Comparison of ENCODE assay signal across 8 cellular contexts in the genomic region with DNA sequence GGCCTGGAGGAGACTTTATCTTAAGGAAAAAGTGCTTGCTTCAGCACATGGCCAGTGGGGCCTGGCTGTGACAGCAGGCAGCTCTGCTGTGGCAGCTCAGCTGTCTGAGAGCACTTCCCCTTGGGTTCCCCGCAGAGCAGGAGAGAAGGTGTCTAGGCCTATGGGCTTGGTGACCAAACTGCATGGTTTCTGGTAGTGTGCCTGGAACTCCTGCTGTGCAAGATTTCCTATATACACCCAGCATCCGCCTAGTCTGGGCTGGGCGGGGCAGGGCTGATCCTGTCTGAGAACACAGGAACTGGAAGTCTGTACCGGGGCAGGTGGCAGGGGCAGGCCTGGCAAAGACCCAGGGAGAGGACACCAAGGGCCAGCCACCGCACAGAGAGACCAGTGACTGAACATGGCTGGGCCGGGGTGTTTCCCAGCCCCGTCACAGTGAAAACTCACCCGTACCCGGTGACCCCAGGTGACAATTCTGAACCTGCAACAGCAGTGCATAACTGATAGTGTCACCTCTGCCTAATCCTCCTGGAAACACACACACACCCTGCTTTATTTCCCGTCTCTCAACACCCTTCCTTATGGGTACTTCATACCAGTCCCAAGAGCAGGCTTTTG. TPM values are rescaled to one million over a fixed set of nuclear protein-coding genes. Genes with fewer than 3 reads are reported as not detected.
A peak's percentile ranks its signal among the peaks of the same experiment; 100 is the strongest.
DNase-seq lines count a peak whose midpoint lies in the region; ATAC-seq and TF ChIP-seq lines count a peak whose summit lies in the region.

No MANE protein-coding gene starts in this region.

- no peak for TF ChIP-seq CTCF in smooth muscle cell (IDR thresholded peaks at IDR 0.05; ENCODE audit: borderline replicate concordance, insufficient read depth, poor library complexity, severe bottlenecking)
- TF ChIP-seq CTCF in coronary artery (IDR thresholded peaks at IDR 0.05) = no peak

- TF ChIP-seq POLR2A in GM10847 (IDR thresholded peaks at IDR 0.05; ENCODE audit: extremely low read depth, insufficient read length) = peak; percentile 11

- H3K9me3 ChIP-seq in HUES6 (ENCODE audit: control insufficient read depth, insufficient read depth, low read depth, low read length) (no peaks in the 10 kb centered on the region), smooth muscle cell (replicated peaks; ENCODE audit: low read depth) (no peaks in the 10 kb centered on the region)

- no peak overlapping the region for H3K4me2 ChIP-seq in smooth muscle cell

- no peak for DNase-seq in T-helper 2 cell treated with Interferon-gamma antibody and Interleukin-4, amounts not matched to agents 5 μg/mL and 100 μg/mL, for 36 hours (ENCODE audit: low spot score)
- DNase-seq in Right ventricle myocardium superior = peak; percentile 84
- no peak for DNase-seq in smooth muscle cell (lab: John Stamatoyannopoulos, UW; ENCODE audit: unreplicated experiment)
- no peak for DNase-seq in coronary artery (ENCODE audit: low spot score)

- peaks cover 3% of the 10 kb centered on the region for H3K36me3 Mint-ChIP-seq in T-helper 2 cell treated with Interferon-gamma antibody and Interleukin-4, amounts not matched to agents 5 μg/mL and 100 μg/mL, for 36 hours (ENCODE audit: low read depth)

- H3K4me3 Mint-ChIP-seq in T-helper 2 cell treated with Interferon-gamma antibody and Interleukin-4, amounts not matched to agents 5 μg/mL and 100 μg/mL, for 36 hours = no peak overlapping the region

- peaks cover 43% of the 10 kb centered on the region for H3K79me2 ChIP-seq in smooth muscle cell (ENCODE audit: low read depth)

- peak overlapping the region; percentile 47 for H3K27ac Mint-ChIP-seq in T-helper 2 cell treated with Interferon-gamma antibody and Interleukin-4, amounts not matched to agents 5 μg/mL and 100 μg/mL, for 36 hours

- intact Hi-C loops in Right ventricle myocardium superior (cut with DNase I) = loop anchor here (5.0 kb wide), 1 partner anchor 37 kb away; no protein-coding TSS in a partner anchor

- peaks cover 21% of the 10 kb centered on the region for H3F3A ChIP-seq in smooth muscle cell (ENCODE audit: low read depth)

- H4K20me1 ChIP-seq in smooth muscle cell (ENCODE audit: low read depth) = no peaks in the 10 kb centered on the region

- ATAC-seq in GM21367 (IDR thresholded peaks at IDR 0.05; ENCODE audit: unreplicated experiment) = peak; percentile 60
- no peak for ATAC-seq in Right ventricle myocardium superior (ENCODE audit: poor library complexity)
- no peak for ATAC-seq in GM18520 (IDR thresholded peaks at IDR 0.05; ENCODE audit: unreplicated experiment)

- H3K27me3 ChIP-seq in HUES6 (ENCODE audit: control insufficient read depth, insufficient read depth, low read length) = no peaks in the 10 kb centered on the region
- H3K27me3 ChIP-seq in smooth muscle cell (ENCODE audit: low read depth) = no peaks in the 10 kb centered on the region

- H3K36me3 ChIP-seq in HUES6 (ENCODE audit: control insufficient read depth, insufficient read depth, low read length) (no peaks in the 10 kb centered on the region), smooth muscle cell (ENCODE audit: low read depth) (no peaks in the 10 kb centered on the region)

- 83% methylated on average over 10 of the region's 10 CpGs for WGBS in smooth muscle cell (ENCODE audit: low lambda C conversion rate)

- H3K4me1 ChIP-seq in HUES6 (ENCODE audit: control insufficient read depth, insufficient read depth, low read length) = peaks cover 55% of the 10 kb centered on the region
- peaks cover 39% of the 10 kb centered on the region for H3K4me1 ChIP-seq in smooth muscle cell (ENCODE audit: low read depth)

- no peak overlapping the region for H2AFZ ChIP-seq in smooth muscle cell (ENCODE audit: low read depth)

- H3K9ac ChIP-seq in HUES6 (ENCODE audit: low read length) (peak overlapping the region; percentile 22), smooth muscle cell (ENCODE audit: low read depth) (no peak overlapping the region)

- peaks cover 40% of the 10 kb centered on the region for H3K4me1 Mint-ChIP-seq in T-helper 2 cell treated with Interferon-gamma antibody and Interleukin-4, amounts not matched to agents 5 μg/mL and 100 μg/mL, for 36 hours (ENCODE audit: low read depth)

- H3K27ac ChIP-seq in HUES6 (ENCODE audit: low read depth, low read length) (peak overlapping the region; percentile 12; the same call in 1 of the 2 replicates), smooth muscle cell (ENCODE audit: low read depth) (peak overlapping the region; percentile 45), coronary artery (peak overlapping the region in 1 of 2 donors; percentile 80)

- no peaks in the 10 kb centered on the region for H3K9me3 Mint-ChIP-seq in T-helper 2 cell treated with Interferon-gamma antibody and Interleukin-4, amounts not matched to agents 5 μg/mL and 100 μg/mL, for 36 hours

- H3K4me3 ChIP-seq in HUES6 (ENCODE audit: low read depth, low read length) (no peak overlapping the region), smooth muscle cell (no peak overlapping the region), coronary artery (no peak overlapping the region)

- no peaks in the 10 kb centered on the region for H3K27me3 Mint-ChIP-seq in T-helper 2 cell treated with Interferon-gamma antibody and Interleukin-4, amounts not matched to agents 5 μg/mL and 100 μg/mL, for 36 hours (ENCODE audit: low read depth)

RNA-seq across cellular contexts. Expression of gene CHD9, which starts 39.3 kb away (rescaled TPM):
- total RNA-seq in Right ventricle myocardium superior (39.5 TPM), smooth muscle cell (101 and 117 TPM in 2 replicates)
- polyA plus RNA-seq in smooth muscle cell = 43.7 and 50.6 TPM in 2 replicates

RNA-seq across cellular contexts. Expression of gene CHD9NB, which starts 41.4 kb away (rescaled TPM):
- total RNA-seq in Right ventricle myocardium superior (0.86 TPM), smooth muscle cell (not detected in 2 replicates)
- polyA plus RNA-seq in smooth muscle cell = not detected in 2 replicates
